ENCODE assay signal across 2 cellular contexts in genomic region chr20:31890646-31891045, GRCh38.
TF ChIP-seq lines count a peak whose summit lies in the region.

No MANE protein-coding gene starts in this region.

TF ChIP-seq in GM23338, 12 proteins besides CTCF, POLR2A, EP300 and RAD21:
- TF ChIP-seq POLR2AphosphoS5 (IDR thresholded peaks at IDR 0.05; ENCODE audit: low read depth) (no peak), NANOG (IDR thresholded peaks at IDR 0.05; ENCODE audit: borderline replicate concordance) (no peak), REST (IDR thresholded peaks at IDR 0.05; ENCODE audit: unreplicated experiment) (no peak), EZH2phosphoT487 (IDR thresholded peaks at IDR 0.05; ENCODE audit: unreplicated experiment) (no peak), ETS1 (IDR thresholded peaks at IDR 0.05) (no peak), ZNF331 (CRISPR knock-in tag; IDR thresholded peaks at IDR 0.05; ENCODE audit: low read depth) (no peak), CREB1 (CRISPR knock-in tag; IDR thresholded peaks at IDR 0.05; ENCODE audit: low read depth) (no peak), STAT1 (IDR thresholded peaks at IDR 0.05; ENCODE audit: unreplicated experiment) (no peak), EZH2 (IDR thresholded peaks at IDR 0.05; ENCODE audit: low read depth, unreplicated experiment) (no peak), ZNF114 (CRISPR knock-in tag; IDR thresholded peaks at IDR 0.05) (no peak), JUNB (IDR thresholded peaks at IDR 0.05; ENCODE audit: unreplicated experiment) (no peak)
- TF ChIP-seq, protein P1, sequence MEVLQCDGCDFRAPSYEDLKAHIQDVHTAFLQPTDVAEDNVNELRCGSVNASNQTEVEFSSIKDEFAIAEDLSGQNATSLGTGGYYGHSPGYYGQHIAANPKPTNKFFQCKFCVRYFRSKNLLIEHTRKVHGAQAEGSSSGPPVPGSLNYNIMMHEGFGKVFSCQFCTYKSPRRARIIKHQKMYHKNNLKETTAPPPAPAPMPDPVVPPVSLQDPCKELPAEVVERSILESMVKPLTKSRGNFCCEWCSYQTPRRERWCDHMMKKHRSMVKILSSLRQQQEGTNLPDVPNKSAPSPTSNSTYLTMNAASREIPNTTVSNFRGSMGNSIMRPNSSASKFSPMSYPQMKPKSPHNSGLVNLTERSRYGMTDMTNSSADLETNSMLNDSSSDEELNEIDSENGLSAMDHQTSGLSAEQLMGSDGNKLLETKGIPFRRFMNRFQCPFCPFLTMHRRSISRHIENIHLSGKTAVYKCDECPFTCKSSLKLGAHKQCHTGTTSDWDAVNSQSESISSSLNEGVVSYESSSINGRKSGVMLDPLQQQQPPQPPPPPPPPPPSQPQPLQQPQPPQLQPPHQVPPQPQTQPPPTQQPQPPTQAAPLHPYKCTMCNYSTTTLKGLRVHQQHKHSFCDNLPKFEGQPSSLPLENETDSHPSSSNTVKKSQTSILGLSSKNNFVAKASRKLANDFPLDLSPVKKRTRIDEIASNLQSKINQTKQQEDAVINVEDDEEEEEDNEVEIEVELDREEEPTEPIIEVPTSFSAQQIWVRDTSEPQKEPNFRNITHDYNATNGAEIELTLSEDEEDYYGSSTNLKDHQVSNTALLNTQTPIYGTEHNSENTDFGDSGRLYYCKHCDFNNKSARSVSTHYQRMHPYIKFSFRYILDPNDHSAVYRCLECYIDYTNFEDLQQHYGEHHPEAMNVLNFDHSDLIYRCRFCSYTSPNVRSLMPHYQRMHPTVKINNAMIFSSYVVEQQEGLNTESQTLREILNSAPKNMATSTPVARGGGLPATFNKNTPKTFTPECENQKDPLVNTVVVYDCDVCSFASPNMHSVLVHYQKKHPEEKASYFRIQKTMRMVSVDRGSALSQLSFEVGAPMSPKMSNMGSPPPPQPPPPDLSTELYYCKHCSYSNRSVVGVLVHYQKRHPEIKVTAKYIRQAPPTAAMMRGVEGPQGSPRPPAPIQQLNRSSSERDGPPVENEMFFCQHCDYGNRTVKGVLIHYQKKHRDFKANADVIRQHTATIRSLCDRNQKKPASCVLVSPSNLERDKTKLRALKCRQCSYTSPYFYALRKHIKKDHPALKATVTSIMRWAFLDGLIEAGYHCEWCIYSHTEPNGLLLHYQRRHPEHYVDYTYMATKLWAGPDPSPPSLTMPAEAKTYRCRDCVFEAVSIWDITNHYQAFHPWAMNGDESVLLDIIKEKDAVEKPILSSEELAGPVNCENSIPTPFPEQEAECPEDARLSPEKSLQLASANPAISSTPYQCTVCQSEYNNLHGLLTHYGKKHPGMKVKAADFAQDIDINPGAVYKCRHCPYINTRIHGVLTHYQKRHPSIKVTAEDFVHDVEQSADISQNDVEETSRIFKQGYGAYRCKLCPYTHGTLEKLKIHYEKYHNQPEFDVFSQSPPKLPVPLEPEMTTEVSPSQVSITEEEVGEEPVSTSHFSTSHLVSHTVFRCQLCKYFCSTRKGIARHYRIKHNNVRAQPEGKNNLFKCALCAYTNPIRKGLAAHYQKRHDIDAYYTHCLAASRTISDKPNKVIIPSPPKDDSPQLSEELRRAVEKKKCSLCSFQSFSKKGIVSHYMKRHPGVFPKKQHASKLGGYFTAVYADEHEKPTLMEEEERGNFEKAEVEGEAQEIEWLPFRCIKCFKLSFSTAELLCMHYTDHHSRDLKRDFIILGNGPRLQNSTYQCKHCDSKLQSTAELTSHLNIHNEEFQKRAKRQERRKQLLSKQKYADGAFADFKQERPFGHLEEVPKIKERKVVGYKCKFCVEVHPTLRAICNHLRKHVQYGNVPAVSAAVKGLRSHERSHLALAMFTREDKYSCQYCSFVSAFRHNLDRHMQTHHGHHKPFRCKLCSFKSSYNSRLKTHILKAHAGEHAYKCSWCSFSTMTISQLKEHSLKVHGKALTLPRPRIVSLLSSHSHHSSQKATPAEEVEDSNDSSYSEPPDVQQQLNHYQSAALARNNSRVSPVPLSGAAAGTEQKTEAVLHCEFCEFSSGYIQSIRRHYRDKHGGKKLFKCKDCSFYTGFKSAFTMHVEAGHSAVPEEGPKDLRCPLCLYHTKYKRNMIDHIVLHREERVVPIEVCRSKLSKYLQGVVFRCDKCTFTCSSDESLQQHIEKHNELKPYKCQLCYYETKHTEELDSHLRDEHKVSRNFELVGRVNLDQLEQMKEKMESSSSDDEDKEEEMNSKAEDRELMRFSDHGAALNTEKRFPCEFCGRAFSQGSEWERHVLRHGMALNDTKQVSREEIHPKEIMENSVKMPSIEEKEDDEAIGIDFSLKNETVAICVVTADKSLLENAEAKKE (CRISPR knock-in tag; IDR thresholded peaks at IDR 0.05) = no peak

TF ChIP-seq in H1, 55 proteins besides CTCF, POLR2A, EP300 and RAD21:
- TF ChIP-seq EGR1 (IDR thresholded peaks at IDR 0.05; ENCODE audit: borderline replicate concordance, low read depth, low read length) (no peak), TAF1 (IDR thresholded peaks at IDR 0.05; ENCODE audit: low read depth, low read length) (no peak), ATF2 (IDR thresholded peaks at IDR 0.05; ENCODE audit: low read length) (no peak)
